ENCODE assay signal across 17 cellular contexts in the genomic region with DNA sequence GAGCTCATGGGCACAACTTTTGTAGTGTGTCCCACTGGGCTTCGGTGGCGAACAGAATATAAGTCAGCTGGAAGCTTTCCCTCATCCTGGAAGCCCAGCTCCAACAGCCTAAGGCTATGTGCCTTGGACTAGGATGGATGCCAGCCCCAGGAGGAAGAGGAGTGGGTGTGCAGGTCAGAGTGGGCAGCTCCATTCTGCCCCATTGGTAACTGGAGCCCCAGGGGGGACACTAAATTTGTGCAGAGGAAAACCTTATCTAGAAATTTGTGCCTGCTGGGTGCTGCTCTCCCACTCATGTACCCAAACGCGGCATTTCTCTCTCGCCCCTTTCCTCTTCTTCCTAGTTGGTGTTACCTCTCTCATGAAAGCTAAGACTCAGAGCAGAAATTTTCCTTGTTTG.
DNase-seq lines count a peak whose midpoint lies in the region; ATAC-seq, FAIRE-seq and TF ChIP-seq lines count a peak whose summit lies in the region.
"Had no signal": no experiment of that assay in that cellular context is flagged by ENCODE, and none has a peak within 500 bp of the region (broad histone marks: within the 10 kb centered on the region; RNA-seq: fewer than 3 reads in every experiment).

No MANE protein-coding gene starts in this region.

- peak overlapping the region; percentile 78 for H3K27ac ChIP-seq in ACC112 (ENCODE audit: low read depth, low read length)
- no peak overlapping the region for H3K27ac ChIP-seq in astrocyte (ENCODE audit: low read depth, low read length)

- H3K4me3 Mint-ChIP-seq in astrocyte (ENCODE audit: unreplicated experiment) (no peak overlapping the region), nephron progenitor cell (no peak overlapping the region)
- H3K4me3 Mint-ChIP-seq: CD14-positive monocyte; CD8-positive, alpha-beta memory T cell; HFFc6; IgD-negative memory B cell had no signal

- no peak for FAIRE-seq in astrocyte (lab: Jason Lieb, UNC)
- no peak for FAIRE-seq in GM19239 (lab: Jason Lieb, UNC)
- FAIRE-seq: GM12892 had no signal

- H3K27me3 ChIP-seq in ACC112 (ENCODE audit: insufficient read depth, low read length), result no peaks in the 10 kb centered on the region
- H3K27me3 ChIP-seq in astrocyte (ENCODE audit: insufficient read depth, low read length), result no peaks in the 10 kb centered on the region

- H3K4me2 ChIP-seq in astrocyte (ENCODE audit: low read length), result peak overlapping the region; percentile 50

- no peaks in the 10 kb centered on the region for H3K36me3 Mint-ChIP-seq in astrocyte (ENCODE audit: low read depth, unreplicated experiment)
- no peaks in the 10 kb centered on the region for H3K36me3 Mint-ChIP-seq in nephron progenitor cell (ENCODE audit: low read depth)
- H3K36me3 Mint-ChIP-seq: CD14-positive monocyte; CD8-positive, alpha-beta memory T cell had no signal

- H3K9me3 Mint-ChIP-seq in astrocyte (ENCODE audit: unreplicated experiment) (no peaks in the 10 kb centered on the region), nephron progenitor cell (no peaks in the 10 kb centered on the region)
- H3K9me3 Mint-ChIP-seq: CD8-positive, alpha-beta memory T cell; IgD-negative memory B cell had no signal

- H3K9ac ChIP-seq in astrocyte (ENCODE audit: low read length), result no peak overlapping the region

- H3K4me1 Mint-ChIP-seq in astrocyte (ENCODE audit: low read depth, unreplicated experiment) (peaks cover 14% of the 10 kb centered on the region), nephron progenitor cell (no peaks in the 10 kb centered on the region)
- H3K4me1 Mint-ChIP-seq: CD14-positive monocyte; CD8-positive, alpha-beta memory T cell; IgD-negative memory B cell had no signal

- H3K79me2 ChIP-seq in ACC112 (ENCODE audit: control insufficient read depth, insufficient read depth, low read length, unreplicated experiment) (no peaks in the 10 kb centered on the region), astrocyte (ENCODE audit: insufficient read depth, low read length) (no peaks in the 10 kb centered on the region)

- H3K4me1 ChIP-seq in ACC112 (ENCODE audit: control insufficient read depth, insufficient read depth, low read length, unreplicated experiment) (peaks cover 21% of the 10 kb centered on the region), astrocyte (ENCODE audit: insufficient read depth, low read length) (peaks cover 15% of the 10 kb centered on the region)
- H3K4me1 ChIP-seq: Caco-2, HAP-1 had no signal

- H3K27ac Mint-ChIP-seq in astrocyte (ENCODE audit: unreplicated experiment) (no peak overlapping the region), nephron progenitor cell (peak overlapping the region; percentile 77)
- H3K27ac Mint-ChIP-seq: CD14-positive monocyte, HFFc6, IgD-negative memory B cell had no signal

- H3K4me3 ChIP-seq in ACC112 (ENCODE audit: low read depth, low read length), result no peak overlapping the region
- no peak overlapping the region for H3K4me3 ChIP-seq in astrocyte (ENCODE audit: insufficient read depth, low read depth, low read length)
- H3K4me3 ChIP-seq: HAP-1 had no signal

- ATAC-seq in GM18520 (IDR thresholded peaks at IDR 0.05; ENCODE audit: unreplicated experiment) (no peak), GM18517 (IDR thresholded peaks at IDR 0.05; ENCODE audit: unreplicated experiment) (no peak)

- no peaks in the 10 kb centered on the region for H3K27me3 Mint-ChIP-seq in astrocyte (ENCODE audit: low read depth, unreplicated experiment)
- H3K27me3 Mint-ChIP-seq in nephron progenitor cell (ENCODE audit: low read depth, poor library complexity), result no peaks in the 10 kb centered on the region
- H3K27me3 Mint-ChIP-seq: IgD-negative memory B cell had no signal

- H4K20me1 ChIP-seq in astrocyte (ENCODE audit: insufficient read depth, low read length), result no peaks in the 10 kb centered on the region

- no peak for TF ChIP-seq CTCF in astrocyte (IDR thresholded peaks at IDR 0.05; ENCODE audit: insufficient read depth, low read depth, low read length)
- TF ChIP-seq CTCF in nephron progenitor cell (IDR thresholded peaks at IDR 0.05), result no peak

- H3K36me3 ChIP-seq in ACC112 (ENCODE audit: insufficient read depth, low read length) (no peaks in the 10 kb centered on the region), astrocyte (ENCODE audit: insufficient read depth, low read length) (no peaks in the 10 kb centered on the region)
- H3K36me3 ChIP-seq: HAP-1 had no signal

- DNase-seq in NCI-H69 (lab: John Stamatoyannopoulos, UW) (peak; percentile 71), astrocyte (ENCODE audit: low read depth) (no peak), nephron progenitor cell (no peak), GM19239 (ENCODE audit: insufficient read length, low spot score) (no peak)
- DNase-seq: Caco-2; CD8-positive, alpha-beta memory T cell; DND-41; GDM1; GOT3; HFFc6 had no signal

- H2AFZ ChIP-seq in ACC112 (ENCODE audit: low read length, unreplicated experiment) (peak overlapping the region; percentile 54), astrocyte (ENCODE audit: low read depth, low read length) (no peak overlapping the region)

- H3K9me3 ChIP-seq in astrocyte (ENCODE audit: insufficient read depth, low read depth, low read length), result no peaks in the 10 kb centered on the region
- H3K9me3 ChIP-seq: Caco-2, HAP-1 had no signal
